22 cellular contexts compared by ENCODE assay signal in the genomic region with DNA sequence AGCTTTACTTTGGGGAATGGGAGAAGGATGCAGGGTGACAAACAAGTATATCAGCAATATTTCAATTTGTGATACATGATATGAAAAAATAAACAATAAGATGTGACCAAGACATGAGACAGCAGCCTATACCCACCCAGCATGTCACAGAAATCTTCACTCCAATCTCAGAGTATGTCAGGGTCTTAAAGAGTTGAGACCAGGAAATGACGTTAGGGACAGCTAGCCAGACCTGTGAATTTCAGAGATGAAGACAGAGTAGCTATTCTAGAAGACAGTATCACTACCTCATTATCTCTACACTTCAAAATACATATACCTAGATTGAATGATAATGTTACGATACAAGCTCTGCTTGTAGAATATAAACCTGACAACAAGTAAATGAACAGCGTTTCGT.
DNase-seq lines count a peak whose midpoint lies in the region; ATAC-seq, FAIRE-seq and TF ChIP-seq lines count a peak whose summit lies in the region.
"Had no signal": no experiment of that assay in that cellular context is flagged by ENCODE, and none has a peak within 500 bp of the region (broad histone marks: within the 10 kb centered on the region; RNA-seq: fewer than 3 reads in every experiment).

No MANE protein-coding gene starts in this region.

- H3K36me3 ChIP-seq in SU-DHL-6 (ENCODE audit: low read length): no peaks in the 10 kb centered on the region
- H3K36me3 ChIP-seq: HAP-1 had no signal

- no peaks in the 10 kb centered on the region for H3K27me3 Mint-ChIP-seq in activated CD8-positive, alpha-beta T cell treated with anti-CD3 and anti-CD28 coated beads for 36 hours
- no peaks in the 10 kb centered on the region for H3K27me3 Mint-ChIP-seq in activated CD8-positive, alpha-beta T cell treated with anti-CD3 and anti-CD28 coated beads, Interleukin-2, amount 10 ng/mL, durations not matched to agents 7 days and 5 days (ENCODE audit: low read depth)
- H3K27me3 Mint-ChIP-seq in natural killer cell (ENCODE audit: low read depth in 2 of 2): no peaks in the 10 kb centered on the region
- no peaks in the 10 kb centered on the region for H3K27me3 Mint-ChIP-seq in activated naive CD4-positive, alpha-beta T cell treated with anti-CD3 and anti-CD28 coated beads for 36 hours (ENCODE audit: low read depth)

- no peaks in the 10 kb centered on the region for H3K9me2 ChIP-seq in SU-DHL-6 (replicated peaks; ENCODE audit: insufficient read depth, low read length)

- CTCF ChIA-PET in activated CD8-positive, alpha-beta T cell treated with anti-CD3 and anti-CD28 coated beads for 36 hours (lab: Charles Lee): interaction anchor here (1.1 to 1.5 kb wide), 2 partner anchors 12 to 74 kb away, joined by 3 read pairs; no protein-coding TSS in a partner anchor
- CTCF ChIA-PET in activated CD8-positive, alpha-beta T cell treated with anti-CD3 and anti-CD28 coated beads, Interleukin-2, amount 10 ng/mL, durations not matched to agents 7 days and 5 days (lab: Charles Lee): interaction anchor here (1.3 kb wide), 1 partner anchor 53 kb away, joined by 4 read pairs; no protein-coding TSS in a partner anchor
- CTCF ChIA-PET in activated naive CD4-positive, alpha-beta T cell treated with anti-CD3 and anti-CD28 coated beads for 36 hours (lab: Charles Lee): no interaction called here

- peak; percentile 49 for FAIRE-seq in GM18507 (lab: Jason Lieb, UNC)
- FAIRE-seq: HepG2 had no signal

- H3F3A ChIP-seq in SU-DHL-6 (ENCODE audit: insufficient read depth): peaks cover 43% of the 10 kb centered on the region

- peak overlapping the region; percentile 62 for H3K27ac Mint-ChIP-seq in activated CD8-positive, alpha-beta T cell treated with anti-CD3 and anti-CD28 coated beads for 36 hours
- no peak overlapping the region for H3K27ac Mint-ChIP-seq in activated CD8-positive, alpha-beta T cell treated with anti-CD3 and anti-CD28 coated beads, Interleukin-2, amount 10 ng/mL, durations not matched to agents 7 days and 5 days
- H3K27ac Mint-ChIP-seq in natural killer cell: peak overlapping the region; percentile 75 to 79
- H3K27ac Mint-ChIP-seq in activated naive CD4-positive, alpha-beta T cell treated with anti-CD3 and anti-CD28 coated beads for 36 hours: no peak overlapping the region
- H3K27ac Mint-ChIP-seq: GM23338 had no signal

- POLR2A ChIA-PET in activated CD8-positive, alpha-beta T cell treated with anti-CD3 and anti-CD28 coated beads for 36 hours (lab: Charles Lee): interaction anchor here (0.5 kb wide), 1 partner anchor 748 kb away, joined by 3 read pairs; no protein-coding TSS in a partner anchor
- POLR2A ChIA-PET in activated CD8-positive, alpha-beta T cell treated with anti-CD3 and anti-CD28 coated beads, Interleukin-2, amount 10 ng/mL, durations not matched to agents 7 days and 5 days (lab: Charles Lee): no interaction called here

- peak overlapping the region; percentile 93 for H3K4me2 ChIP-seq in SU-DHL-6 (ENCODE audit: low read depth, low read length, poor library complexity, severe bottlenecking)
- H3K4me2 ChIP-seq: GM23338 had no signal

- no peaks in the 10 kb centered on the region for H3K27me3 ChIP-seq in SU-DHL-6 (ENCODE audit: low read length)
- H3K27me3 ChIP-seq: BLaER1 treated with 17β-estradiol and CSF1 and Interleukin-3, amounts not matched to agents 10 nM and 100 nM had no signal

- peaks cover 14% of the 10 kb centered on the region for H3K36me3 Mint-ChIP-seq in activated CD8-positive, alpha-beta T cell treated with anti-CD3 and anti-CD28 coated beads for 36 hours (ENCODE audit: low read depth)
- H3K36me3 Mint-ChIP-seq in activated CD8-positive, alpha-beta T cell treated with anti-CD3 and anti-CD28 coated beads, Interleukin-2, amount 10 ng/mL, durations not matched to agents 7 days and 5 days (ENCODE audit: low read depth): peaks cover 12% of the 10 kb centered on the region
- no peaks in the 10 kb centered on the region for H3K36me3 Mint-ChIP-seq in natural killer cell
- peaks cover 3% of the 10 kb centered on the region for H3K36me3 Mint-ChIP-seq in activated naive CD4-positive, alpha-beta T cell treated with anti-CD3 and anti-CD28 coated beads for 36 hours (ENCODE audit: low read depth)

- DNase-seq in activated CD8-positive, alpha-beta T cell treated with anti-CD3 and anti-CD28 coated beads for 36 hours: no peak
- no peak for DNase-seq in activated CD8-positive, alpha-beta T cell treated with anti-CD3 and anti-CD28 coated beads, Interleukin-2, amount 10 ng/mL, durations not matched to agents 7 days and 5 days
- no peak for DNase-seq in GM18507 (ENCODE audit: extremely low spot score, insufficient read length, low read depth)
- no peak for DNase-seq in natural killer cell
- DNase-seq in C1 segment of cervical spinal cord (lab: John Stamatoyannopoulos, UW): no peak
- no peak for DNase-seq in activated naive CD4-positive, alpha-beta T cell treated with anti-CD3 and anti-CD28 coated beads for 36 hours
- no peak for DNase-seq in activated CD4-positive, alpha-beta T cell treated with anti-CD3 and anti-CD28 coated beads, Interleukin-2, amount 50 U/mL, for 48 hours
- DNase-seq: ACHN, EL, GF-D8, KBM-7, NCI-H1436, NCI-H187 treated with DMSO at 0.1 percent for 48 hours, NCI-H2107, NCI-H526 treated with DMSO at 0.1 percent for 48 hours, SIG-M5 had no signal

- intact Hi-C loops in activated CD8-positive, alpha-beta T cell treated with anti-CD3 and anti-CD28 coated beads for 36 hours (cut with micrococcal nuclease): loop anchor here (5.0 to 10.0 kb wide), 2 partner anchors 90 to 278 kb away; no protein-coding TSS in a partner anchor
- intact Hi-C loops in natural killer cell (cut with micrococcal nuclease): no loop called here
- intact Hi-C loops in activated naive CD4-positive, alpha-beta T cell treated with anti-CD3 and anti-CD28 coated beads for 36 hours (cut with micrococcal nuclease): no loop called here

- no peaks in the 10 kb centered on the region for H4K20me1 ChIP-seq in SU-DHL-6 (ENCODE audit: low read depth, low read length)
- H4K20me1 ChIP-seq: BLaER1 treated with 17β-estradiol and CSF1 and Interleukin-3, amounts not matched to agents 10 nM and 100 nM had no signal

- no peak overlapping the region for H2AFZ ChIP-seq in SU-DHL-6 (ENCODE audit: low read depth, low read length, severe bottlenecking)
- H2AFZ ChIP-seq: GM23338 had no signal

- TF ChIP-seq CTCF in activated CD8-positive, alpha-beta T cell treated with anti-CD3 and anti-CD28 coated beads for 36 hours (IDR thresholded peaks at IDR 0.05): no peak
- TF ChIP-seq CTCF in SU-DHL-6 (IDR thresholded peaks at IDR 0.05; ENCODE audit: insufficient read depth, low read length, poor library complexity, severe bottlenecking): no peak
- TF ChIP-seq CTCF in natural killer cell (IDR thresholded peaks at IDR 0.05): no peak

- no peak overlapping the region for H3K9ac ChIP-seq in SU-DHL-6 (ENCODE audit: low read length)

- H3K79me2 ChIP-seq in SU-DHL-6 (ENCODE audit: insufficient read depth, low read length): peaks cover 28% of the 10 kb centered on the region

- H3K27ac ChIP-seq in SU-DHL-6 (ENCODE audit: low read depth, low read length): 0 out of 2 replicates have a peak overlapping the region, but pooled peaks have one; percentile 20
- H3K27ac ChIP-seq: 22Rv1 had no signal

- H3K4me1 Mint-ChIP-seq in activated CD8-positive, alpha-beta T cell treated with anti-CD3 and anti-CD28 coated beads for 36 hours (ENCODE audit: low read depth): peaks cover 85% of the 10 kb centered on the region
- peaks cover 76% of the 10 kb centered on the region for H3K4me1 Mint-ChIP-seq in activated CD8-positive, alpha-beta T cell treated with anti-CD3 and anti-CD28 coated beads, Interleukin-2, amount 10 ng/mL, durations not matched to agents 7 days and 5 days (ENCODE audit: low read depth)
- peaks cover 50 to 54% of the 10 kb centered on the region in 2 donors for H3K4me1 Mint-ChIP-seq in natural killer cell
- peaks cover 31% of the 10 kb centered on the region for H3K4me1 Mint-ChIP-seq in activated naive CD4-positive, alpha-beta T cell treated with anti-CD3 and anti-CD28 coated beads for 36 hours (ENCODE audit: low read depth)

- H3K4me3 Mint-ChIP-seq in activated CD8-positive, alpha-beta T cell treated with anti-CD3 and anti-CD28 coated beads for 36 hours: no peak overlapping the region
- no peak overlapping the region for H3K4me3 Mint-ChIP-seq in activated CD8-positive, alpha-beta T cell treated with anti-CD3 and anti-CD28 coated beads, Interleukin-2, amount 10 ng/mL, durations not matched to agents 7 days and 5 days
- H3K4me3 Mint-ChIP-seq in natural killer cell: no peak overlapping the region
- H3K4me3 Mint-ChIP-seq in activated naive CD4-positive, alpha-beta T cell treated with anti-CD3 and anti-CD28 coated beads for 36 hours: no peak overlapping the region
- H3K4me3 Mint-ChIP-seq: GM23338 had no signal

- no peak overlapping the region for H3K4me3 ChIP-seq in SU-DHL-6 (ENCODE audit: insufficient read depth, low read length, poor library complexity, severe bottlenecking)
- H3K4me3 ChIP-seq: GM23338, HAP-1 had no signal

- ATAC-seq in activated CD8-positive, alpha-beta T cell treated with anti-CD3 and anti-CD28 coated beads for 36 hours: no peak
- ATAC-seq in activated CD8-positive, alpha-beta T cell treated with anti-CD3 and anti-CD28 coated beads, Interleukin-2, amount 10 ng/mL, durations not matched to agents 7 days and 5 days: no peak
- ATAC-seq in natural killer cell: peak; percentile 83 to 91 (median 84)
- ATAC-seq: GM23338 had no signal

- no peaks in the 10 kb centered on the region for H3K9me3 Mint-ChIP-seq in activated CD8-positive, alpha-beta T cell treated with anti-CD3 and anti-CD28 coated beads for 36 hours
- H3K9me3 Mint-ChIP-seq in activated CD8-positive, alpha-beta T cell treated with anti-CD3 and anti-CD28 coated beads, Interleukin-2, amount 10 ng/mL, durations not matched to agents 7 days and 5 days (ENCODE audit: insufficient read depth): no peaks in the 10 kb centered on the region
- no peaks in the 10 kb centered on the region for H3K9me3 Mint-ChIP-seq in natural killer cell
- H3K9me3 Mint-ChIP-seq in activated naive CD4-positive, alpha-beta T cell treated with anti-CD3 and anti-CD28 coated beads for 36 hours: no peaks in the 10 kb centered on the region
- H3K9me3 Mint-ChIP-seq: GM23338 had no signal

- no peaks in the 10 kb centered on the region for H3K9me3 ChIP-seq in SU-DHL-6 (ENCODE audit: insufficient read depth, low read length)
- H3K9me3 ChIP-seq: BLaER1 treated with 17β-estradiol and CSF1 and Interleukin-3, amounts not matched to agents 10 nM and 100 nM; HAP-1 had no signal

Comparison
In these comparisons a context has a peak if more than half of its experiments do, and no peak if none do; other contexts are left out.
1. H3K27ac Mint-ChIP-seq: peak in activated CD8-positive, alpha-beta T cell treated with anti-CD3 and anti-CD28 coated beads for 36 hours (single experiment) and natural killer cell (2 of 2); none in activated CD8-positive, alpha-beta T cell treated with anti-CD3 and anti-CD28 coated beads, Interleukin-2, amount 10 ng/mL, durations not matched to agents 7 days and 5 days (single experiment) and activated naive CD4-positive, alpha-beta T cell treated with anti-CD3 and anti-CD28 coated beads for 36 hours (single experiment).
2. ATAC-seq: peak in natural killer cell (3 of 3); none in activated CD8-positive, alpha-beta T cell treated with anti-CD3 and anti-CD28 coated beads for 36 hours (single experiment) and activated CD8-positive, alpha-beta T cell treated with anti-CD3 and anti-CD28 coated beads, Interleukin-2, amount 10 ng/mL, durations not matched to agents 7 days and 5 days (single experiment).